In the genomic region with DNA sequence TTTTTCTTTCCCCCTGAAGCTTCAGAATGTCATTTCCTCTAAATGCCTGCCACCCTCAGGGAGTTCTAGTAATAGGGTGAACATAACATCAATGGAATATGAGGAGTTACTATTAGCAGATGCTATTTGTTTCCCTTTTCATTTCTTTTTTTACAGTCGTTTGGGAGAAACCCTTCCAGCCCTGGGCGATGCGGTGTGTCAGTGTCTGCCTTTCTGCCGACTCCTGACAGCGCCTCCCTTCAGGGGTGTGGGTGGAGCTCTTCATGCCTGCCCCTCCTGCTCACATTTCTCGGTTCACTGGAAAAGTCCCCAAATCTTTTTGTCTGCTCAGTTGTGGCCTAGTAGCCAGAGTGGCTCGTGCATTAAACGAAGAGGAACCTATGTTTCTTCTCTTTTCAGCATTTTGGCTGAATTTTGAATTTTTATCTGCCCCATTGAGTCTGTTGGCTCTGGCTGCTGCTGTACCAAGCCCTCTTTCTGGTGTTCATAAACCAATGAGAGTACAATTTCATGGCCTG, we compare ENCODE assay signal across 7 cellular contexts.
DNase-seq lines count a peak whose midpoint lies in the region; ATAC-seq and TF ChIP-seq lines count a peak whose summit lies in the region.

No MANE protein-coding gene starts in this region.

- H3K4me1 ChIP-seq in GM23248 (ENCODE audit: insufficient read depth) (peaks cover 46% of the 10 kb centered on the region), breast epithelium (peaks cover 0 to 10% of the 10 kb centered on the region in 2 donors)

- 0 to 1% methylated on average over 8 of the region's 8 CpGs for WGBS in GM23248 (ENCODE audit: low coverage in 1 of 2, low lambda C conversion rate in 2 of 2, missing lambda C conversion rate in 2 of 2), 2 experiments

- H3K36me3 ChIP-seq in GM23248 (ENCODE audit: low read depth) (no peaks in the 10 kb centered on the region), breast epithelium (no peaks in the 10 kb centered on the region)

- DNase-seq in GM23248: peak; percentile 86
- peak; percentile 75 for DNase-seq in M059J (ENCODE audit: low read depth)
- no peak for DNase-seq in breast epithelium (ENCODE audit: low spot score in 2 of 2)
- DNase-seq in kidney tubule cell (ENCODE audit: low spot score): peak; percentile 80
- peak in 33 of 49 donors; percentile 9 to 62 (median 38) for DNase-seq in substantia nigra (lab: John Stamatoyannopoulos, UW)
- no peak for DNase-seq in effector CD4-positive, alpha-beta T cell

- no peak for TF ChIP-seq POLR2A in breast epithelium (IDR thresholded peaks at IDR 0.05)

- in situ Hi-C loops in GM23248 (cut with MboI): no loop called here

- peaks cover 35% of the 10 kb centered on the region for H3F3A ChIP-seq in GM23248 (ENCODE audit: insufficient read depth)

- TF ChIP-seq CTCF in breast epithelium (IDR thresholded peaks at IDR 0.05): no peak

- H3K27ac ChIP-seq in GM23248 (peak overlapping the region; percentile 51), breast epithelium (peak overlapping the region; percentile 40), substantia nigra (ENCODE audit: low read depth, low read length, poor library complexity, severe bottlenecking) (peak overlapping the region; percentile 39)

- H3K9ac ChIP-seq in GM23248: peak overlapping the region; percentile 67

- peak; percentile 82 for ATAC-seq in GM18502 (IDR thresholded peaks at IDR 0.05; ENCODE audit: poor library complexity, unreplicated experiment)

- peaks cover 99% of the 10 kb centered on the region for H3K79me2 ChIP-seq in GM23248 (ENCODE audit: insufficient read depth)

- peak overlapping the region; percentile 80 for H3K4me2 ChIP-seq in GM23248 (ENCODE audit: unreplicated experiment)

- H3K9me3 ChIP-seq in GM23248 (ENCODE audit: low read depth): peaks cover 2% of the 10 kb centered on the region
- no peaks in the 10 kb centered on the region for H3K9me3 ChIP-seq in breast epithelium

- intact Hi-C loops in breast epithelium (cut with DNase I; ENCODE audit: low total_unique reads): no loop called here

- H4K20me1 ChIP-seq in GM23248 (ENCODE audit: insufficient read depth): no peaks in the 10 kb centered on the region

- H3K27me3 ChIP-seq in GM23248 (replicated peaks; ENCODE audit: insufficient read depth): no peaks in the 10 kb centered on the region
- no peaks in the 10 kb centered on the region for H3K27me3 ChIP-seq in breast epithelium

- H3K9me2 ChIP-seq in GM23248 (ENCODE audit: insufficient read depth): no peaks in the 10 kb centered on the region

- H3K4me3 ChIP-seq in GM23248 (peak overlapping the region; percentile 69), breast epithelium (peak overlapping the region in 2 of 3 donors; percentile 28 to 51)

- H2AFZ ChIP-seq in GM23248: peak overlapping the region; percentile 71

Comparison
In these comparisons a context has a peak if more than half of its experiments do, and no peak if none do; other contexts are left out.
1. DNase-seq: peak in GM23248 (single experiment), M059J (single experiment), kidney tubule cell (single experiment) and substantia nigra (33 of 49); none in breast epithelium (0 of 2) and effector CD4-positive, alpha-beta T cell (single experiment).
2. Peak in every context shown above with its lines, with median percentiles within 50 percentile points of each other: H3K27ac ChIP-seq.